16 cellular contexts compared by ENCODE assay signal in genomic region chr2:231411237-231411636, GRCh38. TPM values are rescaled to one million over a fixed set of nuclear protein-coding genes. Genes with fewer than 3 reads are reported as not detected.
A peak's percentile ranks its signal among the peaks of the same experiment; 100 is the strongest.
DNase-seq lines count a peak whose midpoint lies in the region; ATAC-seq and TF ChIP-seq lines count a peak whose summit lies in the region.
"Had no signal": no experiment of that assay in that cellular context is flagged by ENCODE, and none has a peak within 500 bp of the region (broad histone marks: within the 10 kb centered on the region; RNA-seq: fewer than 3 reads in every experiment).

No MANE protein-coding gene starts in this region.

- H3K36me3 Mint-ChIP-seq in stimulated activated naive CD8-positive, alpha-beta T cell treated with anti-CD3 and anti-CD28 coated beads, Interleukin-15, Interleukin-2, amounts not matched to agents 100 ng/mL and 50 ng/mL, for 24 hours (ENCODE audit: low read depth) = no peaks in the 10 kb centered on the region
- no peaks in the 10 kb centered on the region for H3K36me3 Mint-ChIP-seq in type B pancreatic cell

- peaks cover 9% of the 10 kb centered on the region for H3K4me1 Mint-ChIP-seq in stimulated activated naive CD8-positive, alpha-beta T cell treated with anti-CD3 and anti-CD28 coated beads, Interleukin-15, Interleukin-2, amounts not matched to agents 100 ng/mL and 50 ng/mL, for 24 hours (ENCODE audit: low read depth)
- peaks cover 14% of the 10 kb centered on the region for H3K4me1 Mint-ChIP-seq in type B pancreatic cell (ENCODE audit: unreplicated experiment)

- H3K4me3 Mint-ChIP-seq in stimulated activated naive CD8-positive, alpha-beta T cell treated with anti-CD3 and anti-CD28 coated beads, Interleukin-15, Interleukin-2, amounts not matched to agents 100 ng/mL and 50 ng/mL, for 24 hours = peak overlapping the region; percentile 67
- H3K4me3 Mint-ChIP-seq in type B pancreatic cell = peak overlapping the region; percentile 87

- H3K4me1 ChIP-seq in adipocyte (ENCODE audit: control insufficient read depth, insufficient read depth, low read length) (peaks cover 7% of the 10 kb centered on the region), mesodermal cell (ENCODE audit: control insufficient read depth, insufficient read depth, low read length, poor library complexity, severe bottlenecking) (peaks cover 15% of the 10 kb centered on the region)

- H3K27ac ChIP-seq in mesodermal cell (ENCODE audit: low read depth, low read length, severe bottlenecking) = no peak overlapping the region
- H3K27ac ChIP-seq: SK-N-MC had no signal

- DNase-seq in stimulated activated naive CD8-positive, alpha-beta T cell treated with anti-CD3 and anti-CD28 coated beads, Interleukin-15, Interleukin-2, amounts not matched to agents 100 U/mL and 50 U/mL, for 24 hours = no peak
- DNase-seq in adipocyte (ENCODE audit: low read depth) (no peak), type B pancreatic cell (ENCODE audit: extremely low spot score, unreplicated experiment) (no peak), NCI-H2107 treated with DMSO at 0.1 percent for 48 hours (lab: John Stamatoyannopoulos, UW; ENCODE audit: unreplicated experiment) (no peak), superior temporal gyrus (ENCODE audit: extremely low spot score) (no peak)
- no peak for DNase-seq in activated effector memory CD4-positive, alpha-beta T cell treated with anti-CD3 and anti-CD28 coated beads, Interleukin-2, amount 50 U/mL, for 16 hours
- DNase-seq: activated CD4-positive, CD25-positive, alpha-beta regulatory T cell treated with anti-CD3 and anti-CD28 coated beads, Interleukin-2, amount 50 U/mL, for 72 hours; BE2C; stimulated activated CD4-positive, alpha-beta T cell treated with anti-CD3 and anti-CD28 coated beads, Interleukin-2, amount 100 ng/mL, for 48 hours; stimulated activated naive CD4-positive, alpha-beta T cell had no signal

- no peak for ATAC-seq in stimulated activated naive CD8-positive, alpha-beta T cell treated with anti-CD3 and anti-CD28 coated beads, Interleukin-15, Interleukin-2, amounts not matched to agents 100 U/mL and 50 U/mL, for 24 hours

- no peak overlapping the region for H3K9ac ChIP-seq in adipocyte (ENCODE audit: low read length)

- H3K27me3 Mint-ChIP-seq in stimulated activated naive CD8-positive, alpha-beta T cell treated with anti-CD3 and anti-CD28 coated beads, Interleukin-15, Interleukin-2, amounts not matched to agents 100 ng/mL and 50 ng/mL, for 24 hours = peaks cover 36% of the 10 kb centered on the region
- H3K27me3 Mint-ChIP-seq in type B pancreatic cell = peaks cover 12% of the 10 kb centered on the region

- peaks cover 9% of the 10 kb centered on the region for H3K9me3 ChIP-seq in adipocyte (ENCODE audit: control insufficient read depth, low read length)
- H3K9me3 ChIP-seq in mesodermal cell (ENCODE audit: control insufficient read depth, low read length) = peaks cover 3% of the 10 kb centered on the region
- H3K9me3 ChIP-seq: BE2C had no signal

- H3K9me3 Mint-ChIP-seq in stimulated activated naive CD8-positive, alpha-beta T cell treated with anti-CD3 and anti-CD28 coated beads, Interleukin-15, Interleukin-2, amounts not matched to agents 100 ng/mL and 50 ng/mL, for 24 hours = peaks cover 5% of the 10 kb centered on the region
- H3K9me3 Mint-ChIP-seq in type B pancreatic cell = no peaks in the 10 kb centered on the region

- H3K36me3 ChIP-seq in adipocyte (ENCODE audit: control insufficient read depth, insufficient read depth, low read length, severe bottlenecking) = no peaks in the 10 kb centered on the region
- H3K36me3 ChIP-seq in mesodermal cell (ENCODE audit: control insufficient read depth, insufficient read depth, low read length) = no peaks in the 10 kb centered on the region
- H3K36me3 ChIP-seq: BE2C, heart left ventricle, lower lobe of right lung had no signal

- TF ChIP-seq CTCF in type B pancreatic cell (conservative IDR thresholded peaks at IDR 0.05) = no peak

- peaks cover 4% of the 10 kb centered on the region for H3K27me3 ChIP-seq in adipocyte (replicated peaks; ENCODE audit: control insufficient read depth, insufficient read depth, low read length)
- H3K27me3 ChIP-seq: BE2C had no signal

- H3K4me3 ChIP-seq in adipocyte (ENCODE audit: low read length) = peak overlapping the region; percentile 77
- peak overlapping the region; percentile 64 for H3K4me3 ChIP-seq in mesodermal cell (ENCODE audit: extremely low read depth, insufficient read depth, low read length, poor library complexity, severe bottlenecking)

- no peak overlapping the region for H3K27ac Mint-ChIP-seq in stimulated activated naive CD8-positive, alpha-beta T cell treated with anti-CD3 and anti-CD28 coated beads, Interleukin-15, Interleukin-2, amounts not matched to agents 100 ng/mL and 50 ng/mL, for 24 hours
- H3K27ac Mint-ChIP-seq in type B pancreatic cell = peak overlapping the region; percentile 85
- H3K27ac Mint-ChIP-seq: activated T-helper 2 cell treated with anti-CD3 and anti-CD28 coated beads, Interferon-gamma antibody, Interleukin-2, Interleukin-4, amounts not matched to agents 10 μg/mL and 5 μg/mL and 100 μg/mL, durations not matched to agents 14 hours and 24 hours and 36 hours had no signal

- WGBS in mesodermal cell (ENCODE audit: insufficient coverage in 2 of 2), 2 experiments = 8 to 28% methylated on average over 2 to 3 of the region's 3 CpGs

RNA-seq across cellular contexts. Expression of gene B3GNT7, which starts 15.7 kb away (rescaled TPM):
- polyA plus RNA-seq in mesodermal cell (2013, experiment 1 of 2) = 2.9 TPM
- polyA plus RNA-seq in mesodermal cell (2013, experiment 2 of 2) = 2.4 TPM
- total RNA-seq in type B pancreatic cell (ENCODE audit: low replicate concordance) = 6.8 and 14.4 TPM in 2 replicates

RNA-seq across cellular contexts. Expression of gene NCL, which starts 53.0 kb away (rescaled TPM):
- 412 TPM for polyA plus RNA-seq in mesodermal cell (2013, experiment 1 of 2)
- polyA plus RNA-seq in mesodermal cell (2013, experiment 2 of 2) = 469 TPM
- 499 and 709 TPM in 2 replicates for total RNA-seq in type B pancreatic cell (ENCODE audit: low replicate concordance)
